27 cellular contexts compared by ENCODE assay signal in genomic region chr6:92281571-92282076, GRCh38.
DNase-seq lines count a peak whose midpoint lies in the region; ATAC-seq, FAIRE-seq and TF ChIP-seq lines count a peak whose summit lies in the region.
"Had no signal": no experiment of that assay in that cellular context is flagged by ENCODE, and none has a peak within 500 bp of the region (broad histone marks: within the 10 kb centered on the region; RNA-seq: fewer than 3 reads in every experiment).

No MANE protein-coding gene starts in this region.

- ATAC-seq in GM12878 (no peak), HG02938 (IDR thresholded peaks at IDR 0.05; ENCODE audit: unreplicated experiment) (no peak), GM18520 (IDR thresholded peaks at IDR 0.05; ENCODE audit: unreplicated experiment) (no peak)
- ATAC-seq: A549; CD8-positive, alpha-beta T cell; Panc1 had no signal

- DNase-seq in LHCN-M2 (ENCODE audit: low read depth) (peak; percentile 78), GM12878 (ENCODE audit: low read depth, low spot score) (no peak), myocyte (ENCODE audit: low read depth) (peak; percentile 75), smooth muscle cell (lab: John Stamatoyannopoulos, UW; ENCODE audit: unreplicated experiment) (no peak)
- no peak for DNase-seq in NK-92 treated with Interleukin-12 subunit alpha and Interleukin-12 subunit beta, amount 100 ng/mL, for 24 hours (lab: John Stamatoyannopoulos, UW)
- DNase-seq: C1 segment of cervical spinal cord; Caco-2; CD8-positive, alpha-beta T cell; GOT3; Karpas-422; MV-4-11; NCI-H1105; NCI-H146; NCI-H2029; NCI-H446 treated with DMSO at 0.1 percent for 48 hours; NCI-H526; NCI-H82; SHP77 treated with DMSO at 0.1 percent for 48 hours; SK-N-SH; SW 1271 had no signal

- no peaks in the 10 kb centered on the region for H3K27me3 ChIP-seq in GM12878 (replicated peaks in 1 of 2; ENCODE audit: control insufficient read depth in 2 of 2, insufficient read depth in 2 of 2, low read length in 1 of 2)
- H3K27me3 ChIP-seq in smooth muscle cell (ENCODE audit: low read depth) = no peaks in the 10 kb centered on the region

- intact Hi-C loops in GM12878 (cut with micrococcal nuclease; ENCODE audit: unreplicated experiment) = no loop called here

- POLR2A ChIA-PET in GM12878 (lab: Charles Lee) = no interaction called here

- no peaks in the 10 kb centered on the region for H3K4me1 ChIP-seq in GM12878 (ENCODE audit: control insufficient read depth, insufficient read depth, low read length)
- no peaks in the 10 kb centered on the region for H3K4me1 ChIP-seq in smooth muscle cell (ENCODE audit: low read depth)
- H3K4me1 ChIP-seq: A549, Caco-2, HAP-1 had no signal

- in situ Hi-C loops in GM12878 (cut with MboI) = no loop called here

- no peak for TF ChIP-seq EP300 in GM12878 (IDR thresholded peaks at IDR 0.05; ENCODE audit: borderline replicate concordance in 1 of 2, control insufficient read depth in 1 of 2, low read depth in 2 of 2, low read length in 2 of 2)

- H3K36me3 ChIP-seq in GM12878 (ENCODE audit: control insufficient read depth in 2 of 2, insufficient read depth in 2 of 2, low read length in 1 of 2) = no peaks in the 10 kb centered on the region
- no peaks in the 10 kb centered on the region for H3K36me3 ChIP-seq in smooth muscle cell (ENCODE audit: low read depth)
- H3K36me3 ChIP-seq: HAP-1 had no signal

- H3K27ac ChIP-seq in GM12878 (ENCODE audit: control insufficient read depth, insufficient read depth) (no peak overlapping the region), smooth muscle cell (ENCODE audit: low read depth) (no peak overlapping the region)
- H3K27ac ChIP-seq: A549, RWPE1 had no signal

- H3K4me2 ChIP-seq in GM12878 (ENCODE audit: control insufficient read depth, insufficient read depth) (no peak overlapping the region), smooth muscle cell (no peak overlapping the region)
- H3K4me2 ChIP-seq: A549, SK-N-SH had no signal

- SMC1A ChIA-PET in GM12878 (lab: Charles Lee; ENCODE audit: uncharacterized antibody, unreplicated experiment) = interaction anchor here (0.6 to 1.1 kb wide), 3 partner anchors 21 to 1129 kb away, joined by 3 read pairs; no protein-coding TSS in a partner anchor

- H3K79me2 ChIP-seq in GM12878 (ENCODE audit: control insufficient read depth, insufficient read depth, low read length) = no peaks in the 10 kb centered on the region
- H3K79me2 ChIP-seq in smooth muscle cell (ENCODE audit: low read depth) = no peaks in the 10 kb centered on the region

- no peak overlapping the region for H3K9ac ChIP-seq in GM12878 (ENCODE audit: control insufficient read depth, insufficient read depth, low read length)
- no peak overlapping the region for H3K9ac ChIP-seq in smooth muscle cell (ENCODE audit: low read depth)
- H3K9ac ChIP-seq: SK-N-SH had no signal

- no TSS peak for BruUV-seq in GM12878 (replicated peaks; lab: Mats Ljungman, UMichigan)

- CTCF ChIA-PET in GM12878 (lab: Yijun Ruan, JAX) = no interaction called here

- H3K4me3 ChIP-seq in GM12878 = no peak overlapping the region
- H3K4me3 ChIP-seq in smooth muscle cell = no peak overlapping the region
- H3K4me3 ChIP-seq: A549, HAP-1 had no signal

- H2AFZ ChIP-seq in GM12878 (ENCODE audit: control insufficient read depth, low read depth, low read length) (no peak overlapping the region), smooth muscle cell (ENCODE audit: low read depth) (peak overlapping the region; percentile 34)

- no peak for TF ChIP-seq RAD21 in GM12878 (IDR thresholded peaks at IDR 0.05; ENCODE audit: insufficient read depth, low read depth, low read length)

- no peaks in the 10 kb centered on the region for H4K20me1 ChIP-seq in GM12878 (ENCODE audit: control insufficient read depth, insufficient read depth)
- H4K20me1 ChIP-seq in smooth muscle cell (ENCODE audit: low read depth) = no peaks in the 10 kb centered on the region

- no peaks in the 10 kb centered on the region for H3F3A ChIP-seq in smooth muscle cell (ENCODE audit: low read depth)

- RAD21 ChIA-PET in GM12878 (lab: Charles Lee; ENCODE audit: unreplicated experiment) = interaction anchor here (0.9 kb wide), 1 partner anchor 51 kb away, joined by 3 read pairs; no protein-coding TSS in a partner anchor

- TF ChIP-seq POLR2A in GM12878 (IDR thresholded peaks at IDR 0.05; ENCODE audit: low read depth, low read length) = no peak

- TF ChIP-seq CTCF in GM12878 (IDR thresholded peaks at IDR 0.05 in 2 of 3, conservative IDR thresholded peaks at IDR 0.05 in 1 of 3; ENCODE audit: control insufficient read depth in 2 of 3, extremely low read depth in 1 of 3, insufficient read depth in 1 of 3, low read depth in 3 of 3, low read length in 3 of 3) = no peak
- no peak for TF ChIP-seq CTCF in smooth muscle cell (IDR thresholded peaks at IDR 0.05; ENCODE audit: borderline replicate concordance, insufficient read depth, poor library complexity, severe bottlenecking)

- H3K9me3 ChIP-seq in GM12878 (replicated peaks; ENCODE audit: control insufficient read depth, insufficient read depth, low read length) (no peaks in the 10 kb centered on the region), smooth muscle cell (replicated peaks; ENCODE audit: low read depth) (no peaks in the 10 kb centered on the region)
- H3K9me3 ChIP-seq: A549, Caco-2, HAP-1, SK-N-SH had no signal

- no peak for FAIRE-seq in GM12878 (lab: Jason Lieb, UNC)
- FAIRE-seq: A549, G401.6 had no signal

- 0% methylated on average over 3 of the region's 3 CpGs for WGBS in GM12878 (ENCODE audit: insufficient coverage, insufficient replicate concordance, low lambda C conversion rate, missing lambda C conversion rate)
- 59% methylated on average over 3 of the region's 3 CpGs for WGBS in smooth muscle cell (ENCODE audit: low lambda C conversion rate)

TF ChIP-seq in GM12878, 131 proteins besides CTCF, POLR2A, EP300 and RAD21:
- TF ChIP-seq MYC (IDR thresholded peaks at IDR 0.05; ENCODE audit: insufficient read depth, insufficient read length, insufficient replicate concordance, low read length, severe bottlenecking) (no peak), ATF7 (IDR thresholded peaks at IDR 0.05; ENCODE audit: low read depth) (peak; percentile 86), FOS (IDR thresholded peaks at IDR 0.05; ENCODE audit: borderline replicate concordance, extremely low read depth, insufficient read length) (no peak)
TF ChIP-seq in GM12878: peak in this region for 1.

Comparison
In these comparisons a context has a peak if more than half of its experiments do, and no peak if none do; other contexts are left out.
1. DNase-seq: peak in LHCN-M2 (single experiment) and myocyte (single experiment); none in GM12878 (single experiment), smooth muscle cell (single experiment) and NK-92 treated with Interleukin-12 subunit alpha and Interleukin-12 subunit beta, amount 100 ng/mL, for 24 hours (single experiment).